In the genomic region with DNA sequence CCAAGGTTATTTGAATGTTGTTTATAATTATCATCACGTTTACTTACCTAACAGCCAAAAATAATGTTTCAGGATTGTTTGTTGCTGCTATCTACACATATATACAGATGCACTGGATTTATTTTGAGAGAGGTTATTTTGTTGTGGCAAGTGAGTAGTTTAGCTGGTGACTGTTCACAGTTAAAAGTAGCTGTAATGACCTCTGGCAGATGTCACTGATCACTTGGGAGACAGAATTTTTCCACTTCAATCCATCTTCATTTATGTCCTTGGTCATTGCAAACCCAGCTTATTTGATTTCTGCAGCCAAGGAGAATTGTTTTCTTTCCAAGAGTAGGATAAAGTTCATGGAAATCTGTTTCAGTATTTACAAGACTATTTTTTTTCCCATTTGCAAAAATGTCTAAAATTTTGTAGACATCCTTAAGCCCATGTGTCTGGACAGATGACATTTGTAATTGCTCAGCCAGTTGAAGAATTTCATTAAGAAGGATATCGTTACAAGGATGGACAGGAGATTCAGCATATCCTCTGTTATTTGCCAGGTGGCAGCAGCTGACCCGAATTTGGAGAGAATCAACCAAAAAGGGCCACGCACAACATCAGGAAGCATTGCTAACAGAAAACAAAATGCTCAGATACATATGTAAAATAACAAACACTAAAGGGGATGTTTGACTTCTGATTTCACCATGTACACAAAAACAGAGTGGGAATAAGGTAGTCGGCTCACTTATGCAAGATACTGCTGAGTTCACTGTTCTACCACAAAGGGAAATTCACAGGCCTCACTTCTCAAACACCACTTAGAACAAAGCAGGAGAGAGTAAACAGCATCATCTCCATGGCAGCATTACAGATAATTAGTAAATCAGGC, we compare ENCODE assay signal across 1 cellular context.
TF ChIP-seq lines count a peak whose summit lies in the region.

No MANE protein-coding gene starts in this region.

TF ChIP-seq in WTC11, 78 proteins besides CTCF, POLR2A, EP300 and RAD21 (continued from another document):
- TF ChIP-seq, protein P1, sequence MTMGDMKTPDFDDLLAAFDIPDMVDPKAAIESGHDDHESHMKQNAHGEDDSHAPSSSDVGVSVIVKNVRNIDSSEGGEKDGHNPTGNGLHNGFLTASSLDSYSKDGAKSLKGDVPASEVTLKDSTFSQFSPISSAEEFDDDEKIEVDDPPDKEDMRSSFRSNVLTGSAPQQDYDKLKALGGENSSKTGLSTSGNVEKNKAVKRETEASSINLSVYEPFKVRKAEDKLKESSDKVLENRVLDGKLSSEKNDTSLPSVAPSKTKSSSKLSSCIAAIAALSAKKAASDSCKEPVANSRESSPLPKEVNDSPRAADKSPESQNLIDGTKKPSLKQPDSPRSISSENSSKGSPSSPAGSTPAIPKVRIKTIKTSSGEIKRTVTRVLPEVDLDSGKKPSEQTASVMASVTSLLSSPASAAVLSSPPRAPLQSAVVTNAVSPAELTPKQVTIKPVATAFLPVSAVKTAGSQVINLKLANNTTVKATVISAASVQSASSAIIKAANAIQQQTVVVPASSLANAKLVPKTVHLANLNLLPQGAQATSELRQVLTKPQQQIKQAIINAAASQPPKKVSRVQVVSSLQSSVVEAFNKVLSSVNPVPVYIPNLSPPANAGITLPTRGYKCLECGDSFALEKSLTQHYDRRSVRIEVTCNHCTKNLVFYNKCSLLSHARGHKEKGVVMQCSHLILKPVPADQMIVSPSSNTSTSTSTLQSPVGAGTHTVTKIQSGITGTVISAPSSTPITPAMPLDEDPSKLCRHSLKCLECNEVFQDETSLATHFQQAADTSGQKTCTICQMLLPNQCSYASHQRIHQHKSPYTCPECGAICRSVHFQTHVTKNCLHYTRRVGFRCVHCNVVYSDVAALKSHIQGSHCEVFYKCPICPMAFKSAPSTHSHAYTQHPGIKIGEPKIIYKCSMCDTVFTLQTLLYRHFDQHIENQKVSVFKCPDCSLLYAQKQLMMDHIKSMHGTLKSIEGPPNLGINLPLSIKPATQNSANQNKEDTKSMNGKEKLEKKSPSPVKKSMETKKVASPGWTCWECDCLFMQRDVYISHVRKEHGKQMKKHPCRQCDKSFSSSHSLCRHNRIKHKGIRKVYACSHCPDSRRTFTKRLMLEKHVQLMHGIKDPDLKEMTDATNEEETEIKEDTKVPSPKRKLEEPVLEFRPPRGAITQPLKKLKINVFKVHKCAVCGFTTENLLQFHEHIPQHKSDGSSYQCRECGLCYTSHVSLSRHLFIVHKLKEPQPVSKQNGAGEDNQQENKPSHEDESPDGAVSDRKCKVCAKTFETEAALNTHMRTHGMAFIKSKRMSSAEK (CRISPR knock-in tag; IDR thresholded peaks at IDR 0.05; ENCODE audit: borderline replicate concordance), result no peak
- TF ChIP-seq, protein P2, sequence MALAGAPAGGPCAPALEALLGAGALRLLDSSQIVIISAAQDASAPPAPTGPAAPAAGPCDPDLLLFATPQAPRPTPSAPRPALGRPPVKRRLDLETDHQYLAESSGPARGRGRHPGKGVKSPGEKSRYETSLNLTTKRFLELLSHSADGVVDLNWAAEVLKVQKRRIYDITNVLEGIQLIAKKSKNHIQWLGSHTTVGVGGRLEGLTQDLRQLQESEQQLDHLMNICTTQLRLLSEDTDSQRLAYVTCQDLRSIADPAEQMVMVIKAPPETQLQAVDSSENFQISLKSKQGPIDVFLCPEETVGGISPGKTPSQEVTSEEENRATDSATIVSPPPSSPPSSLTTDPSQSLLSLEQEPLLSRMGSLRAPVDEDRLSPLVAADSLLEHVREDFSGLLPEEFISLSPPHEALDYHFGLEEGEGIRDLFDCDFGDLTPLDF (CRISPR knock-in tag; IDR thresholded peaks at IDR 0.05), result no peak
- TF ChIP-seq, protein P3, sequence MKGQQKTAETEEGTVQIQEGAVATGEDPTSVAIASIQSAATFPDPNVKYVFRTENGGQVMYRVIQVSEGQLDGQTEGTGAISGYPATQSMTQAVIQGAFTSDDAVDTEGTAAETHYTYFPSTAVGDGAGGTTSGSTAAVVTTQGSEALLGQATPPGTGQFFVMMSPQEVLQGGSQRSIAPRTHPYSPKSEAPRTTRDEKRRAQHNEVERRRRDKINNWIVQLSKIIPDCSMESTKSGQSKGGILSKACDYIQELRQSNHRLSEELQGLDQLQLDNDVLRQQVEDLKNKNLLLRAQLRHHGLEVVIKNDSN (CRISPR knock-in tag; IDR thresholded peaks at IDR 0.05), result no peak
- TF ChIP-seq MYBL2 (CRISPR knock-in tag; IDR thresholded peaks at IDR 0.05) (no peak), TEAD1 (CRISPR knock-in tag; IDR thresholded peaks at IDR 0.05) (no peak), RORB (CRISPR knock-in tag; IDR thresholded peaks at IDR 0.05) (no peak), NFYB (CRISPR knock-in tag; conservative IDR thresholded peaks at IDR 0.05; ENCODE audit: low read depth) (no peak)
